Comparison of ENCODE assay signal across 37 cellular contexts in the genomic region with DNA sequence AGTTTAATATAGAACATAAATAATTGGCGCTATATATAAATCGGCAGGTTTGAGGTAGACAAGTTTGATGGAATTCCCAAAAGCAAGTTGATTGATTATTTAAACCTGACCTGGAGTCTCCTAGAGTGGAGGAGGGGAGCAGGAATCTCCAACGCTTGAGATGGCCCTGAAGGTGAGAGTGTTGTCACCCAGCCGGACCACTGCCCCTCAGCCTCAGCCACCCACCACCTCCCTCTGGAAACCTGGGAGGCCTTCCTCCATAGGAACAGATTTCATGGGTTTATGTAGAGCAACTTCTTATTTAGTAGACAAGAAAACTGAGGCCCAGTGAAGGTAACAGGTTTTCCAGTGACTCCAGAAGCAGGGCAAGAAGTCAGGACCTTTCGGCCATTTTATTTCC.
"Had no signal": no experiment of that assay in that cellular context is flagged by ENCODE, and none has a peak within 500 bp of the region (broad histone marks: within the 10 kb centered on the region; RNA-seq: fewer than 3 reads in every experiment).

No MANE protein-coding gene starts in this region.

- H3K9me3 ChIP-seq: adrenal gland, ascending aorta, body of pancreas, breast epithelium had no signal

- DNase-seq: activated effector memory CD4-positive, alpha-beta T cell treated with anti-CD3 and anti-CD28 coated beads, Interleukin-2, amount 50 U/mL, for 16 hours; activated effector memory CD4-positive, alpha-beta T cell treated with Interleukin-2 at 50 U/mL for 16 hours; activated gamma-delta T cell; activated gamma-delta T cell treated with Interleukin-2 at 50 U/mL for 16 hours; activated naive CD4-positive, alpha-beta T cell; activated naive CD4-positive, alpha-beta T cell treated with anti-CD3 and anti-CD28 coated beads for 36 hours; activated naive CD4-positive, alpha-beta T cell treated with anti-CD3 and anti-CD28 coated beads, Interleukin-2, amount 10 ng/mL, durations not matched to agents 7 days and 5 days; activated naive CD4-positive, alpha-beta T cell treated with anti-CD3 and anti-CD28 coated beads, Interleukin-2, amount 50 U/mL, for 16 hours; activated naive CD4-positive, alpha-beta T cell treated with Interleukin-2 at 50 U/mL for 16 hours; activated naive CD8-positive, alpha-beta T cell treated with anti-CD3 and anti-CD28 coated beads for 36 hours; activated naive CD8-positive, alpha-beta T cell treated with anti-CD3 and anti-CD28 coated beads, Interleukin-2, amount 10 ng/mL, durations not matched to agents 7 days and 5 days; activated naive CD8-positive, alpha-beta T cell treated with anti-CD3 and anti-CD28 coated beads, Interleukin-2, amount 50 U/mL, for 24 hours; activated T-cell treated with anti-CD3 and anti-CD28 coated beads, Interleukin-2, amount 50 U/mL, for 1 hour; activated T-cell treated with anti-CD3 and anti-CD28 coated beads, Interleukin-2, amount 50 U/mL, for 24 hours; activated T-cell treated with anti-CD3 and anti-CD28 coated beads, Interleukin-2, amount 50 U/mL, for 4 hours; activated T-cell treated with anti-CD3 and anti-CD28 coated beads, Interleukin-2, amount 50 U/mL, for 48 hours; activated T-cell treated with anti-CD3 and anti-CD28 coated beads, Interleukin-2, amount 50 U/mL, for 72 hours; adrenal gland; amygdala; anterior cingulate cortex; aorta; body of pancreas; brain microvascular endothelial cell; caudate nucleus; central memory CD4-positive, alpha-beta T cell; cerebellar nuclear complex had no signal

- H3K27me3 Mint-ChIP-seq: activated naive CD4-positive, alpha-beta T cell treated with anti-CD3 and anti-CD28 coated beads, Interleukin-2, amount 10 ng/mL, durations not matched to agents 7 days and 5 days; activated T-cell treated with anti-CD3 and anti-CD28 coated beads, Interleukin-2, amount 50 U/mL, for 24 hours; central memory CD8-positive, alpha-beta T cell had no signal

- H3K4me3 Mint-ChIP-seq: activated naive CD4-positive, alpha-beta T cell treated with anti-CD3 and anti-CD28 coated beads for 36 hours; activated naive CD4-positive, alpha-beta T cell treated with anti-CD3 and anti-CD28 coated beads, Interleukin-2, amount 10 ng/mL, durations not matched to agents 7 days and 5 days; activated naive CD4-positive, alpha-beta T cell treated with anti-CD3 and anti-CD28 coated beads, Interleukin-2, amount 50 U/mL, for 24 hours; activated naive CD8-positive, alpha-beta T cell; activated naive CD8-positive, alpha-beta T cell treated with anti-CD3 and anti-CD28 coated beads for 36 hours; activated naive CD8-positive, alpha-beta T cell treated with anti-CD3 and anti-CD28 coated beads, Interleukin-2, amount 10 ng/mL, durations not matched to agents 7 days and 5 days; activated naive CD8-positive, alpha-beta T cell treated with anti-CD3 and anti-CD28 coated beads, Interleukin-2, amount 50 U/mL, for 24 hours; activated T-cell treated with anti-CD3 and anti-CD28 coated beads, Interleukin-2, amount 50 U/mL, for 24 hours; activated T-cell treated with anti-CD3 and anti-CD28 coated beads, Interleukin-2, amount 50 U/mL, for 4 hours; activated T-cell treated with anti-CD3 and anti-CD28 coated beads, Interleukin-2, amount 50 U/mL, for 72 hours; activated T-helper 1 cell treated with anti-CD3 and anti-CD28 coated beads, Interleukin-12 subunit alpha, Interleukin-12 subunit beta, Interleukin-2, Interleukin-4 antibody, amounts not matched to agents 30 ng/mL and 10 ng/mL and 1 ng/mL, durations not matched to agents 14 hours and 24 hours and 36 hours; activated T-helper 17 cell treated with anti-CD3 and anti-CD28 coated beads, Interleukin-2, amount 50 U/mL, for 72 hours; brain; central memory CD8-positive, alpha-beta T cell had no signal

- H3K27ac Mint-ChIP-seq: activated naive CD4-positive, alpha-beta T cell treated with anti-CD3 and anti-CD28 coated beads for 36 hours; activated naive CD4-positive, alpha-beta T cell treated with anti-CD3 and anti-CD28 coated beads, Interleukin-2, amount 10 ng/mL, durations not matched to agents 7 days and 5 days; activated naive CD4-positive, alpha-beta T cell treated with anti-CD3 and anti-CD28 coated beads, Interleukin-2, amount 50 U/mL, for 24 hours; activated naive CD4-positive, alpha-beta T cell treated with anti-CD3 and anti-CD28 coated beads, Interleukin-2, amount 50 U/mL, for 72 hours; activated naive CD8-positive, alpha-beta T cell; activated naive CD8-positive, alpha-beta T cell treated with anti-CD3 and anti-CD28 coated beads for 36 hours; activated naive CD8-positive, alpha-beta T cell treated with anti-CD3 and anti-CD28 coated beads, Interleukin-2, amount 10 ng/mL, durations not matched to agents 7 days and 5 days; activated naive CD8-positive, alpha-beta T cell treated with anti-CD3 and anti-CD28 coated beads, Interleukin-2, amount 50 U/mL, for 24 hours; activated T-cell treated with anti-CD3 and anti-CD28 coated beads, Interleukin-2, amount 50 U/mL, for 24 hours; activated T-cell treated with anti-CD3 and anti-CD28 coated beads, Interleukin-2, amount 50 U/mL, for 72 hours; activated T-helper 1 cell treated with anti-CD3 and anti-CD28 coated beads, Interleukin-12 subunit alpha, Interleukin-12 subunit beta, Interleukin-2, Interleukin-4 antibody, amounts not matched to agents 30 ng/mL and 10 ng/mL and 1 ng/mL, durations not matched to agents 14 hours and 24 hours and 36 hours; activated T-helper 17 cell treated with anti-CD3 and anti-CD28 coated beads, Interleukin-2, amount 50 U/mL, for 72 hours; activated T-helper 2 cell treated with anti-CD3 and anti-CD28 coated beads, Interferon-gamma antibody, Interleukin-2, Interleukin-4, amounts not matched to agents 10 μg/mL and 5 μg/mL and 100 μg/mL, durations not matched to agents 14 hours and 24 hours and 36 hours; brain had no signal

- H3K27ac ChIP-seq: adrenal gland, ascending aorta, body of pancreas, brain microvascular endothelial cell, breast epithelium, cardiac muscle cell had no signal

- H3K36me3 Mint-ChIP-seq: activated naive CD4-positive, alpha-beta T cell treated with anti-CD3 and anti-CD28 coated beads, Interleukin-2, amount 10 ng/mL, durations not matched to agents 7 days and 5 days; activated naive CD4-positive, alpha-beta T cell treated with anti-CD3 and anti-CD28 coated beads, Interleukin-2, amount 50 U/mL, for 24 hours; activated naive CD4-positive, alpha-beta T cell treated with anti-CD3 and anti-CD28 coated beads, Interleukin-2, amount 50 U/mL, for 72 hours; activated naive CD8-positive, alpha-beta T cell; activated naive CD8-positive, alpha-beta T cell treated with anti-CD3 and anti-CD28 coated beads for 36 hours; activated naive CD8-positive, alpha-beta T cell treated with anti-CD3 and anti-CD28 coated beads, Interleukin-2, amount 10 ng/mL, durations not matched to agents 7 days and 5 days had no signal

- H3K27me3 ChIP-seq: ascending aorta, body of pancreas, brain microvascular endothelial cell, breast epithelium, cardiac muscle cell had no signal

- H3K4me1 ChIP-seq: adrenal gland, ascending aorta, body of pancreas, breast epithelium had no signal

- H3K4me1 Mint-ChIP-seq: activated naive CD4-positive, alpha-beta T cell treated with anti-CD3 and anti-CD28 coated beads, Interleukin-2, amount 10 ng/mL, durations not matched to agents 7 days and 5 days; activated naive CD4-positive, alpha-beta T cell treated with anti-CD3 and anti-CD28 coated beads, Interleukin-2, amount 50 U/mL, for 24 hours; activated naive CD8-positive, alpha-beta T cell treated with anti-CD3 and anti-CD28 coated beads for 36 hours; activated naive CD8-positive, alpha-beta T cell treated with anti-CD3 and anti-CD28 coated beads, Interleukin-2, amount 10 ng/mL, durations not matched to agents 7 days and 5 days; activated naive CD8-positive, alpha-beta T cell treated with anti-CD3 and anti-CD28 coated beads, Interleukin-2, amount 50 U/mL, for 24 hours; activated T-helper 17 cell treated with anti-CD3 and anti-CD28 coated beads, Interleukin-2, amount 50 U/mL, for 72 hours; central memory CD8-positive, alpha-beta T cell had no signal

- H3K9me3 Mint-ChIP-seq: activated naive CD4-positive, alpha-beta T cell treated with anti-CD3 and anti-CD28 coated beads, Interleukin-2, amount 10 ng/mL, durations not matched to agents 7 days and 5 days; activated naive CD4-positive, alpha-beta T cell treated with anti-CD3 and anti-CD28 coated beads, Interleukin-2, amount 50 U/mL, for 24 hours; activated naive CD4-positive, alpha-beta T cell treated with anti-CD3 and anti-CD28 coated beads, Interleukin-2, amount 50 U/mL, for 72 hours; activated naive CD8-positive, alpha-beta T cell treated with anti-CD3 and anti-CD28 coated beads for 36 hours; activated naive CD8-positive, alpha-beta T cell treated with anti-CD3 and anti-CD28 coated beads, Interleukin-2, amount 10 ng/mL, durations not matched to agents 7 days and 5 days; activated naive CD8-positive, alpha-beta T cell treated with anti-CD3 and anti-CD28 coated beads, Interleukin-2, amount 50 U/mL, for 24 hours; activated T-cell treated with anti-CD3 and anti-CD28 coated beads, Interleukin-2, amount 50 U/mL, for 24 hours; activated T-cell treated with anti-CD3 and anti-CD28 coated beads, Interleukin-2, amount 50 U/mL, for 4 hours; activated T-cell treated with anti-CD3 and anti-CD28 coated beads, Interleukin-2, amount 50 U/mL, for 72 hours; activated T-helper 1 cell treated with anti-CD3 and anti-CD28 coated beads, Interleukin-12 subunit alpha, Interleukin-12 subunit beta, Interleukin-2, Interleukin-4 antibody, amounts not matched to agents 30 ng/mL and 10 ng/mL and 1 ng/mL, durations not matched to agents 14 hours and 24 hours and 36 hours; activated T-helper 17 cell treated with anti-CD3 and anti-CD28 coated beads, Interleukin-2, amount 50 U/mL, for 72 hours; activated T-helper 2 cell treated with anti-CD3 and anti-CD28 coated beads, Interferon-gamma antibody, Interleukin-2, Interleukin-4, amounts not matched to agents 10 μg/mL and 5 μg/mL and 100 μg/mL, durations not matched to agents 14 hours and 24 hours and 36 hours; central memory CD8-positive, alpha-beta T cell had no signal
